In genomic region chr3:13623101-13623654, GRCh38 we compare ENCODE assay signal across 16 cellular contexts.
DNase-seq lines count a peak whose midpoint lies in the region; ATAC-seq and TF ChIP-seq lines count a peak whose summit lies in the region.
"Had no signal": no experiment of that assay in that cellular context is flagged by ENCODE, and none has a peak within 500 bp of the region (broad histone marks: within the 10 kb centered on the region; RNA-seq: fewer than 3 reads in every experiment).

No MANE protein-coding gene starts in this region.

- in situ Hi-C loops in astrocyte of the spinal cord (cut with HindIII; ENCODE audit: low sequenced_read_pairs): no loop called here

- H3K27ac Mint-ChIP-seq in activated naive CD8-positive, alpha-beta T cell treated with anti-CD3 and anti-CD28 coated beads, Interleukin-2, amount 10 ng/mL, durations not matched to agents 7 days and 5 days: peak overlapping the region; percentile 65
- no peak overlapping the region for H3K27ac Mint-ChIP-seq in activated naive CD8-positive, alpha-beta T cell treated with anti-CD3 and anti-CD28 coated beads for 36 hours
- H3K27ac Mint-ChIP-seq: activated CD4-positive, alpha-beta T cell treated with anti-CD3 and anti-CD28 coated beads, Interleukin-2, amount 10 ng/mL, durations not matched to agents 7 days and 5 days had no signal

- H3K27me3 Mint-ChIP-seq in activated naive CD8-positive, alpha-beta T cell treated with anti-CD3 and anti-CD28 coated beads, Interleukin-2, amount 10 ng/mL, durations not matched to agents 7 days and 5 days: no peaks in the 10 kb centered on the region
- H3K27me3 Mint-ChIP-seq in activated naive CD8-positive, alpha-beta T cell treated with anti-CD3 and anti-CD28 coated beads for 36 hours: no peaks in the 10 kb centered on the region
- H3K27me3 Mint-ChIP-seq: activated CD4-positive, alpha-beta T cell treated with anti-CD3 and anti-CD28 coated beads, Interleukin-2, amount 10 ng/mL, durations not matched to agents 7 days and 5 days had no signal

- no peaks in the 10 kb centered on the region for H3K9me3 Mint-ChIP-seq in activated naive CD8-positive, alpha-beta T cell treated with anti-CD3 and anti-CD28 coated beads, Interleukin-2, amount 10 ng/mL, durations not matched to agents 7 days and 5 days
- H3K9me3 Mint-ChIP-seq in activated naive CD8-positive, alpha-beta T cell treated with anti-CD3 and anti-CD28 coated beads for 36 hours: no peaks in the 10 kb centered on the region
- H3K9me3 Mint-ChIP-seq: activated CD4-positive, alpha-beta T cell treated with anti-CD3 and anti-CD28 coated beads, Interleukin-2, amount 10 ng/mL, durations not matched to agents 7 days and 5 days had no signal

- ATAC-seq in activated naive CD8-positive, alpha-beta T cell treated with anti-CD3 and anti-CD28 coated beads, Interleukin-2, amount 10 ng/mL, durations not matched to agents 7 days and 5 days (ENCODE audit: low read depth): no peak

- POLR2A ChIA-PET in activated naive CD8-positive, alpha-beta T cell treated with anti-CD3 and anti-CD28 coated beads, Interleukin-2, amount 10 ng/mL, durations not matched to agents 7 days and 5 days (lab: Charles Lee): no interaction called here

- 36% methylated on average over 21 of the region's 21 CpGs for WGBS in suprapubic skin

- peaks cover 5% of the 10 kb centered on the region for H3K4me1 Mint-ChIP-seq in activated naive CD8-positive, alpha-beta T cell treated with anti-CD3 and anti-CD28 coated beads, Interleukin-2, amount 10 ng/mL, durations not matched to agents 7 days and 5 days
- peaks cover 2% of the 10 kb centered on the region for H3K4me1 Mint-ChIP-seq in activated naive CD8-positive, alpha-beta T cell treated with anti-CD3 and anti-CD28 coated beads for 36 hours

- no peak for DNase-seq in activated naive CD8-positive, alpha-beta T cell treated with anti-CD3 and anti-CD28 coated beads, Interleukin-2, amount 10 ng/mL, durations not matched to agents 7 days and 5 days
- DNase-seq in activated naive CD8-positive, alpha-beta T cell treated with anti-CD3 and anti-CD28 coated beads for 36 hours: no peak
- DNase-seq in astrocyte of the spinal cord (ENCODE audit: low read depth, low spot score): peak; percentile 19
- DNase-seq in kidney tubule cell (ENCODE audit: low spot score): peak; percentile 15
- no peak for DNase-seq in suprapubic skin (ENCODE audit: low spot score in 2 of 2)
- no peak for DNase-seq in stimulated activated CD4-positive, alpha-beta T cell treated with anti-CD3 and anti-CD28 coated beads, Interleukin-4, amount 100 ng/mL, for 4 hours
- DNase-seq in NCI-H1092 (lab: John Stamatoyannopoulos, UW): no peak
- DNase-seq in iPS-NIHi7 (ENCODE audit: extremely low spot score): no peak
- DNase-seq: ACHN; activated CD4-positive, alpha-beta T cell treated with anti-CD3 and anti-CD28 coated beads, Interleukin-2, amount 10 ng/mL, durations not matched to agents 7 days and 5 days; effector CD4-positive, alpha-beta T cell; NCI-H2171; occipital lobe; tibial artery had no signal

- peak overlapping the region; percentile 31 for H3K27ac ChIP-seq in suprapubic skin
- H3K27ac ChIP-seq: ascending aorta, PC-9, tibial artery had no signal

- no peaks in the 10 kb centered on the region for H3K9me3 ChIP-seq in suprapubic skin
- H3K9me3 ChIP-seq: ascending aorta, tibial artery had no signal

- H3K36me3 Mint-ChIP-seq in activated naive CD8-positive, alpha-beta T cell treated with anti-CD3 and anti-CD28 coated beads, Interleukin-2, amount 10 ng/mL, durations not matched to agents 7 days and 5 days: no peaks in the 10 kb centered on the region
- no peaks in the 10 kb centered on the region for H3K36me3 Mint-ChIP-seq in activated naive CD8-positive, alpha-beta T cell treated with anti-CD3 and anti-CD28 coated beads for 36 hours

- H3K36me3 ChIP-seq in suprapubic skin: peaks cover 27% of the 10 kb centered on the region
- H3K36me3 ChIP-seq: ascending aorta had no signal

- H3K4me1 ChIP-seq in suprapubic skin: peaks cover 33% of the 10 kb centered on the region
- H3K4me1 ChIP-seq: ascending aorta had no signal

- no peak for TF ChIP-seq EP300 in suprapubic skin (IDR thresholded peaks at IDR 0.05)

- TF ChIP-seq POLR2A in suprapubic skin (IDR thresholded peaks at IDR 0.05): no peak

- no peak overlapping the region for H3K4me3 Mint-ChIP-seq in activated naive CD8-positive, alpha-beta T cell treated with anti-CD3 and anti-CD28 coated beads, Interleukin-2, amount 10 ng/mL, durations not matched to agents 7 days and 5 days
- H3K4me3 Mint-ChIP-seq in activated naive CD8-positive, alpha-beta T cell treated with anti-CD3 and anti-CD28 coated beads for 36 hours: no peak overlapping the region
- H3K4me3 Mint-ChIP-seq: activated CD4-positive, alpha-beta T cell treated with anti-CD3 and anti-CD28 coated beads, Interleukin-2, amount 10 ng/mL, durations not matched to agents 7 days and 5 days had no signal

- no peak overlapping the region for H3K4me3 ChIP-seq in astrocyte of the spinal cord (ENCODE audit: low read depth, low read length)
- H3K4me3 ChIP-seq in suprapubic skin: no peak overlapping the region
- H3K4me3 ChIP-seq: ascending aorta, PC-9, tibial artery had no signal

- no peaks in the 10 kb centered on the region for H3K27me3 ChIP-seq in suprapubic skin
- H3K27me3 ChIP-seq: ascending aorta, tibial artery had no signal

- TF ChIP-seq CTCF in astrocyte of the spinal cord (IDR thresholded peaks at IDR 0.05; ENCODE audit: low read depth, low read length): no peak
- TF ChIP-seq CTCF in suprapubic skin (IDR thresholded peaks at IDR 0.05): no peak

Comparison
In these comparisons a context has a peak if more than half of its experiments do, and no peak if none do; other contexts are left out.
1. DNase-seq: peak in astrocyte of the spinal cord (single experiment) and kidney tubule cell (single experiment); none in activated naive CD8-positive, alpha-beta T cell treated with anti-CD3 and anti-CD28 coated beads, Interleukin-2, amount 10 ng/mL, durations not matched to agents 7 days and 5 days (single experiment), activated naive CD8-positive, alpha-beta T cell treated with anti-CD3 and anti-CD28 coated beads for 36 hours (single experiment), suprapubic skin (0 of 2), stimulated activated CD4-positive, alpha-beta T cell treated with anti-CD3 and anti-CD28 coated beads, Interleukin-4, amount 100 ng/mL, for 4 hours (0 of 2), NCI-H1092 (single experiment) and iPS-NIHi7 (single experiment).